21 cellular contexts compared by ENCODE assay signal in the genomic region with DNA sequence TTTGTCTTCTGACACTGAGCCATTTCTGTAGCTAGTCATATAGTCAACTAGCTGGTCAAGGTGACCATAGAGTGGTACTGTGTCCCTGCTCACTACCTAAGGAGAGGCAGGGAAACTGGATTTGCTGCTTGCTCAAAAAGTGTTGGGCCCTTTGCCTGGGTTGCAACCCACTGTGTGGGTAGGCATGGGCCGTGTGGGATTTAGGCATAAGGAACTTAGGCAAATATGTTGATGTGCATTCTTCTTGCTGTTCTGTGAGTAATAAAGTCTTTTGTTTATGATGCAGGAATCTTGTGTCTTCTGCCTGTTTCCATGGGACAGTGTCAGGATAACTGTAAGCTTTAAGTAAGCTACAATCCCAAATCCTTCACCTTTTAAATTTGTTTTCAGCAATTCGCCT. TPM values are rescaled to one million over a fixed set of nuclear protein-coding genes. Genes with fewer than 3 reads are reported as not detected.
"Had no signal": no experiment of that assay in that cellular context is flagged by ENCODE, and none has a peak within 500 bp of the region (broad histone marks: within the 10 kb centered on the region; RNA-seq: fewer than 3 reads in every experiment).

No MANE protein-coding gene starts in this region.

- H3K9me3 ChIP-seq: SJCRH30 had no signal

- ATAC-seq: HepG2, Panc1, Right ventricle myocardium inferior, SK-N-SH treated with all-trans-retinoic acid at 6 μM for 48 hours had no signal

- DNase-seq: KBM-7, NCI-H1048, NCI-H1105, NCI-H1417, NCI-H1436 treated with DMSO at 0.1 percent for 48 hours, NCI-H187 treated with DMSO at 0.1 percent for 48 hours, NCI-H2029 treated with DMSO at 0.1 percent for 48 hours, NCI-H2171 treated with DMSO at 0.1 percent for 48 hours, NCI-H345, NCI-H446 treated with DMSO at 0.1 percent for 48 hours, NCI-H510A treated with DMSO at 0.1 percent for 48 hours, NCI-H526, SHP77 treated with DMSO at 0.1 percent for 48 hours, SJCRH30, T-helper 1 cell had no signal

- H3K4me1 ChIP-seq: SJCRH30 had no signal

- H3K4me3 ChIP-seq: SJCRH30 had no signal

- H3K27ac ChIP-seq: SJCRH30 had no signal

- H3K27me3 ChIP-seq: SJCRH30 had no signal

- H3K36me3 ChIP-seq: SJCRH30 had no signal

RNA-seq across cellular contexts. Expression of a gene that starts 39.1 kb away (rescaled TPM):
- total RNA-seq: HT1080, MCF 10A had no signal
